ENCODE assay signal across 29 cellular contexts in the genomic region with DNA sequence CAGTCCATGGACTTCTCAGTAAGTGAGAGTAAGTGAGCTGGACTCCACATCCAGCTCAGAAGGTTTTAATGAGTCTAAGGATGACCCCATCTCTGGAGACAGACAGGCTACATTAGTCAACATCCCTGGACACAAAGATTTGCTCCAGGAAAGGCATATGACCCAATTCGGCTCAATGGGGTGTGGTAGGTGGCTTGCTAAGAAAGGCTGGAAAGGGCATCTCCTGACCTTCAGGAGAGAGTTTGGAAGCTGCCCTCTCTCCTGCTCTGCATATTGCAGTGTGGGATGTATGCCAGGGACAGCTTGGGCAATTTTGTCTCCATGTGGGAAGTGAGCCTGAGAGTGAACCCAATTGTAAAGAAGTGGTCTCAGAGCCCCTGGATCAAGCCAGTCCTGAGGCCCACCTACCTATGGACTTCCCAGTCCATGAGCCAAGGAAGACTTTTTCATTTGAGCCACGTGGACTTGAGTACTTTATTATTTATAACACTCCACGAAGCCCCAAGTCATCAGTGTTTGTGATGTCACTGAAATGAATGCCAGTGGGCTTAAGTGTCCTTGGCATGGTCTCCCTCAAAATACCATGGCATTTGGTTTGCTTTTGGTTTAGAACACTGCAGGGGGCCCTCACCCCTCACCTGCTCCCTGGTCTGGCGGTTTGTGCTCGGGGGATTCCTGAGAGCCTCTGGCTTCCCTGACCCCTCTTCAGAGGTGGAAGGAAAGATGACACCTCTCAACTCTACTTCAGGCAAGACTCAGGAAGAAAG. TPM values are rescaled to one million over a fixed set of nuclear protein-coding genes. Genes with fewer than 3 reads are reported as not detected.
"Had no signal": no experiment of that assay in that cellular context is flagged by ENCODE, and none has a peak within 500 bp of the region (broad histone marks: within the 10 kb centered on the region; RNA-seq: fewer than 3 reads in every experiment).

No MANE protein-coding gene starts in this region.

- H3K9me3 Mint-ChIP-seq: activated naive CD8-positive, alpha-beta T cell treated with anti-CD3 and anti-CD28 coated beads for 36 hours; central memory CD8-positive, alpha-beta T cell had no signal

- ATAC-seq: activated CD8-positive, alpha-beta memory T cell treated with anti-CD3 and anti-CD28 coated beads, Interleukin-2, amount 10 ng/mL, durations not matched to agents 7 days and 5 days; Panc1 had no signal

- H3K27ac ChIP-seq: brain microvascular endothelial cell, SJCRH30, SK-N-MC, WERI-Rb-1 had no signal

- H3K27me3 Mint-ChIP-seq: activated naive CD8-positive, alpha-beta T cell treated with anti-CD3 and anti-CD28 coated beads for 36 hours had no signal

- H3K9me3 ChIP-seq: SJCRH30 had no signal

- H3K36me3 ChIP-seq: brain microvascular endothelial cell, SJCRH30, WERI-Rb-1 had no signal

- H3K4me3 ChIP-seq: SJCRH30, SK-N-MC had no signal

- DNase-seq: activated CD4-positive, alpha-beta memory T cell treated with anti-CD3 and anti-CD28 coated beads, Interleukin-2, amount 10 ng/mL, durations not matched to agents 7 days and 5 days; activated CD4-positive, alpha-beta T cell treated with anti-CD3 and anti-CD28 coated beads for 1 hour; activated CD4-positive, alpha-beta T cell treated with anti-CD3 and anti-CD28 coated beads for 48 hours; activated CD4-positive, CD25-positive, alpha-beta regulatory T cell; activated CD8-positive, alpha-beta memory T cell treated with anti-CD3 and anti-CD28 coated beads for 24 hours; activated CD8-positive, alpha-beta memory T cell treated with anti-CD3 and anti-CD28 coated beads, Interleukin-2, amount 10 ng/mL, durations not matched to agents 7 days and 5 days; activated CD8-positive, alpha-beta memory T cell treated with anti-CD3 and anti-CD28 coated beads, Interleukin-2, amount 50 U/mL, for 48 hours; activated effector memory CD4-positive, alpha-beta T cell treated with Interleukin-2 at 50 U/mL for 16 hours; activated naive CD4-positive, alpha-beta T cell; activated naive CD4-positive, alpha-beta T cell treated with anti-CD3 and anti-CD28 coated beads, Interleukin-2, amount 50 U/mL, for 16 hours; activated naive CD8-positive, alpha-beta T cell treated with anti-CD3 and anti-CD28 coated beads for 36 hours; activated T-cell treated with anti-CD3 and anti-CD28 coated beads, Interleukin-2, amount 50 U/mL, for 48 hours; amniotic stem cell; aorta; brain microvascular endothelial cell; NCI-H1105; NCI-H1417 treated with DMSO at 0.1 percent for 48 hours; NCI-H187 treated with DMSO at 0.1 percent for 48 hours; NCI-H2081; NCI-H345; NCI-H524 treated with DMSO at 0.1 percent for 48 hours; SHP77; SJCRH30; T1000; WERI-Rb-1 had no signal

- H3K27ac Mint-ChIP-seq: activated CD4-positive, alpha-beta memory T cell treated with anti-CD3 and anti-CD28 coated beads, Interleukin-2, amount 10 ng/mL, durations not matched to agents 7 days and 5 days; activated CD8-positive, alpha-beta memory T cell treated with anti-CD3 and anti-CD28 coated beads, Interleukin-2, amount 10 ng/mL, durations not matched to agents 7 days and 5 days; activated naive CD8-positive, alpha-beta T cell treated with anti-CD3 and anti-CD28 coated beads for 36 hours had no signal

- H3K4me1 ChIP-seq: SJCRH30 had no signal

- H3K4me1 Mint-ChIP-seq: activated CD8-positive, alpha-beta memory T cell treated with anti-CD3 and anti-CD28 coated beads, Interleukin-2, amount 10 ng/mL, durations not matched to agents 7 days and 5 days; activated naive CD8-positive, alpha-beta T cell treated with anti-CD3 and anti-CD28 coated beads for 36 hours had no signal

- H3K4me3 Mint-ChIP-seq: activated CD4-positive, alpha-beta memory T cell treated with anti-CD3 and anti-CD28 coated beads, Interleukin-2, amount 10 ng/mL, durations not matched to agents 7 days and 5 days; activated CD8-positive, alpha-beta memory T cell treated with anti-CD3 and anti-CD28 coated beads, Interleukin-2, amount 10 ng/mL, durations not matched to agents 7 days and 5 days; activated naive CD8-positive, alpha-beta T cell treated with anti-CD3 and anti-CD28 coated beads for 36 hours; central memory CD8-positive, alpha-beta T cell had no signal

RNA-seq across cellular contexts. Expression of gene ABLIM2, which starts 10.4 kb away (rescaled TPM):
- total RNA-seq: M059J had no signal
